18 cellular contexts compared by ENCODE assay signal in the genomic region with DNA sequence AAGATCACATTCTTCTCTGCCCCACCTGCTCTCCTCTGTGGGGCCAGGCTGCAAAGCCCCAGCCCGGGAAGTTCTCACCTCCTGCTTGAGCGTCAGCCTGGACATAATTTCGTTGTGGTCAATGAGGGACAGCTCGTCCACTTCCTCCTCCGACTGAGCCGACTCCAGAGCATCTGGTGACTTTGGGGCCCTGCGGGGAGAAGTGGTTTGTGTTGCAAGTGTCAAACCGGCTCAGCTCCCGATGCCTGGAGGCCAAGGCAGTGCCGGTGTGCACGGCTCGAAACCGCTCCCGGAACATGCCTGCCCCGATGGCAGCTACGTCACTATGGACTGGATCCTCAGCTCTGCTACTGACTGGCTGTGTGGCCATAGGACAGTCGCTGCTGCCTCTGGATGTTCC. TPM values are rescaled to one million over a fixed set of nuclear protein-coding genes. Genes with fewer than 3 reads are reported as not detected.
A peak's percentile ranks its signal among the peaks of the same experiment; 100 is the strongest.
DNase-seq lines count a peak whose midpoint lies in the region; ATAC-seq and TF ChIP-seq lines count a peak whose summit lies in the region.
"Had no signal": no experiment of that assay in that cellular context is flagged by ENCODE, and none has a peak within 500 bp of the region (broad histone marks: within the 10 kb centered on the region; RNA-seq: fewer than 3 reads in every experiment).

No MANE protein-coding gene starts in this region.

- no peaks in the 10 kb centered on the region for H3K4me1 Mint-ChIP-seq in activated T-cell treated with anti-CD3 and anti-CD28 coated beads, Interleukin-2, amount 50 U/mL, for 24 hours (ENCODE audit: low read depth)
- H3K4me1 Mint-ChIP-seq: activated CD4-positive, alpha-beta memory T cell treated with anti-CD3 and anti-CD28 coated beads, Interleukin-2, amount 10 ng/mL, durations not matched to agents 7 days and 5 days had no signal

- in situ Hi-C loops in transverse colon (cut with MboI; ENCODE audit: low pct_ligation_motif_present in 1 of 4, low pct_unique_long_range_greater_than_20kb in 1 of 4, low sequenced_read_pairs in 3 of 4): loop anchor here in 2 of 4 donors (10.0 kb wide), 1 partner anchor 147 kb away; the partner anchor contains the start of gene RAPGEF1 (in 2 of the 2)

- H3K4me1 ChIP-seq in transverse colon: no peaks in the 10 kb centered on the region

- H3K4me3 Mint-ChIP-seq in activated T-cell treated with anti-CD3 and anti-CD28 coated beads, Interleukin-2, amount 50 U/mL, for 24 hours: no peak overlapping the region
- H3K4me3 Mint-ChIP-seq: activated CD4-positive, alpha-beta memory T cell treated with anti-CD3 and anti-CD28 coated beads, Interleukin-2, amount 10 ng/mL, durations not matched to agents 7 days and 5 days; activated naive CD8-positive, alpha-beta T cell; immature natural killer cell had no signal

- H3K9me3 ChIP-seq in transverse colon: no peaks in the 10 kb centered on the region
- H3K9me3 ChIP-seq: thoracic aorta had no signal

- H3K9me3 Mint-ChIP-seq in activated T-cell treated with anti-CD3 and anti-CD28 coated beads, Interleukin-2, amount 50 U/mL, for 24 hours: no peaks in the 10 kb centered on the region
- H3K9me3 Mint-ChIP-seq: activated CD4-positive, alpha-beta memory T cell treated with anti-CD3 and anti-CD28 coated beads, Interleukin-2, amount 10 ng/mL, durations not matched to agents 7 days and 5 days; immature natural killer cell had no signal

- H3K27ac Mint-ChIP-seq in activated T-cell treated with anti-CD3 and anti-CD28 coated beads, Interleukin-2, amount 50 U/mL, for 24 hours: peak overlapping the region; percentile 44
- H3K27ac Mint-ChIP-seq: activated CD4-positive, alpha-beta memory T cell treated with anti-CD3 and anti-CD28 coated beads, Interleukin-2, amount 10 ng/mL, durations not matched to agents 7 days and 5 days; activated naive CD8-positive, alpha-beta T cell had no signal

- peaks cover 0 to 40% (median 17%) of the 10 kb centered on the region in 4 donors for H3K36me3 ChIP-seq in transverse colon

- intact Hi-C loops in dorsolateral prefrontal cortex (cut with DNase I) (no loop called here), transverse colon (cut with DNase I; ENCODE audit: low total_unique reads) (no loop called here)

- H3K27ac ChIP-seq in dorsolateral prefrontal cortex (peak overlapping the region in 26 of 59 donors; percentile 2 to 79 (median 36)), transverse colon (no peak overlapping the region)
- H3K27ac ChIP-seq: 22Rv1, thoracic aorta had no signal

- no peak for TF ChIP-seq POLR2A in transverse colon (IDR thresholded peaks at IDR 0.05)

- H3K27me3 ChIP-seq in dorsolateral prefrontal cortex: no peaks in the 10 kb centered on the region
- H3K27me3 ChIP-seq in transverse colon: no peaks in the 10 kb centered on the region

- no peak for ATAC-seq in HG03342 (IDR thresholded peaks at IDR 0.05; ENCODE audit: unreplicated experiment)

- H3K4me3 ChIP-seq in dorsolateral prefrontal cortex (no peak overlapping the region), transverse colon (no peak overlapping the region)
- H3K4me3 ChIP-seq: skin epidermis, thoracic aorta had no signal

- WGBS in transverse colon (ENCODE audit: low coverage in 1 of 2), 2 donors: 79% methylated on average over 17 of the region's 17 CpGs; no CpG with 5 or more reads in 1 of the 2 donors

- H3K36me3 Mint-ChIP-seq in activated T-cell treated with anti-CD3 and anti-CD28 coated beads, Interleukin-2, amount 50 U/mL, for 24 hours (ENCODE audit: low read depth): peaks cover 90% of the 10 kb centered on the region

- TF ChIP-seq EP300 in transverse colon (IDR thresholded peaks at IDR 0.05; ENCODE audit: low read depth): no peak

- H3K27me3 Mint-ChIP-seq in activated T-cell treated with anti-CD3 and anti-CD28 coated beads, Interleukin-2, amount 50 U/mL, for 24 hours: no peaks in the 10 kb centered on the region
- H3K27me3 Mint-ChIP-seq: activated CD4-positive, alpha-beta memory T cell treated with anti-CD3 and anti-CD28 coated beads, Interleukin-2, amount 10 ng/mL, durations not matched to agents 7 days and 5 days; activated naive CD8-positive, alpha-beta T cell had no signal

- DNase-seq in activated T-cell treated with anti-CD3 and anti-CD28 coated beads, Interleukin-2, amount 50 U/mL, for 24 hours: no peak
- no peak for DNase-seq in activated T-cell treated with anti-CD3 and anti-CD28 coated beads, Interleukin-2, amount 50 U/mL, for 48 hours
- DNase-seq in dorsolateral prefrontal cortex (peak in 6 of 10 donors; percentile 45 to 67 (median 56)), midbrain (lab: John Stamatoyannopoulos, UW) (peak; percentile 46), transverse colon (peak; percentile 37)
- DNase-seq in activated CD8-positive, alpha-beta memory T cell treated with anti-CD3 and anti-CD28 coated beads, Interleukin-2, amount 50 U/mL, for 4 hours: no peak
- no peak for DNase-seq in activated CD8-positive, alpha-beta memory T cell treated with anti-CD3 and anti-CD28 coated beads for 24 hours
- DNase-seq: activated CD4-positive, alpha-beta memory T cell treated with anti-CD3 and anti-CD28 coated beads, Interleukin-2, amount 10 ng/mL, durations not matched to agents 7 days and 5 days; COR-L47; NCI-H2171 had no signal

- TF ChIP-seq CTCF in dorsolateral prefrontal cortex (IDR thresholded peaks at IDR 0.05 in 54 of 56, conservative IDR thresholded peaks at IDR 0.05 in 2 of 56; ENCODE audit: low read depth in 1 of 56, partially characterized antibody in 56 of 56): no peak
- TF ChIP-seq CTCF in transverse colon (IDR thresholded peaks at IDR 0.05): no peak

RNA-seq across cellular contexts. Expression of gene PRRT1B, which starts 52.8 kb away (rescaled TPM):
- total RNA-seq in dorsolateral prefrontal cortex (under 1 TPM in 4 of 120 experiments, not detected in 116; 0.36 to 0.59 (median 0.44) TPM), transverse colon (10 to 100 TPM in 1 of 4 donors, 1 to 10 TPM in 2, not detected in 1; 1.6 to 12.3 (median 5.7) TPM)
- total RNA-seq: activated CD4-positive, alpha-beta memory T cell treated with anti-CD3 and anti-CD28 coated beads, Interleukin-2, amount 10 ng/mL, durations not matched to agents 7 days and 5 days; fibroblast of lung; T-helper 1 cell treated with Interleukin-12 subunit alpha and Interleukin-12 subunit beta and Interleukin-4 antibody, amounts not matched to agents 30 ng/mL and 1 ng/mL, for 36 hours; thoracic aorta had no signal

Comparison
In these comparisons a context has a peak if more than half of its experiments do, and no peak if none do; other contexts are left out.
1. DNase-seq: peak in dorsolateral prefrontal cortex (6 of 10), midbrain (single experiment) and transverse colon (single experiment); none in activated T-cell treated with anti-CD3 and anti-CD28 coated beads, Interleukin-2, amount 50 U/mL, for 24 hours (single experiment), activated T-cell treated with anti-CD3 and anti-CD28 coated beads, Interleukin-2, amount 50 U/mL, for 48 hours (0 of 2), activated CD8-positive, alpha-beta memory T cell treated with anti-CD3 and anti-CD28 coated beads, Interleukin-2, amount 50 U/mL, for 4 hours (single experiment) and activated CD8-positive, alpha-beta memory T cell treated with anti-CD3 and anti-CD28 coated beads for 24 hours (single experiment).